ENCODE assay signal across 8 cellular contexts in genomic region chr10:60099998-60100747, GRCh38.
DNase-seq lines count a peak whose midpoint lies in the region; ATAC-seq and TF ChIP-seq lines count a peak whose summit lies in the region.

No MANE protein-coding gene starts in this region.

- peaks cover 3% of the 10 kb centered on the region for H3K27me3 Mint-ChIP-seq in endothelial cell (ENCODE audit: unreplicated experiment)
- no peaks in the 10 kb centered on the region for H3K27me3 Mint-ChIP-seq in memory B cell

- intact Hi-C loops in Panc1 (cut with micrococcal nuclease; ENCODE audit: unreplicated experiment) (loop anchor here (1.0 to 2.0 kb wide), 3 partner anchors 109 to 547 kb away; no protein-coding TSS in a partner anchor), posterior cingulate gyrus (cut with DNase I) (loop anchor here (2.0 to 10.0 kb wide), 3 partner anchors 111 to 545 kb away; no protein-coding TSS in a partner anchor)

- TF ChIP-seq CTCF in Panc1 (IDR thresholded peaks at IDR 0.05) (peak; percentile 64; the same call in 1 of the 2 replicates), endothelial cell (IDR thresholded peaks at IDR 0.05; ENCODE audit: unreplicated experiment) (peak; percentile 83)

- in situ Hi-C loops in Panc1 (cut with HindIII; ENCODE audit: low pct_unique_long_range_greater_than_20kb, low sequenced_read_pairs): no loop called here

- no peak overlapping the region for H3K4me3 Mint-ChIP-seq in endothelial cell (ENCODE audit: unreplicated experiment)
- no peak overlapping the region for H3K4me3 Mint-ChIP-seq in memory B cell

- POLR2A ChIA-PET in Panc1 (lab: Charles Lee): interaction anchor here (0.7 kb wide), 1 partner anchor 55 kb away, joined by 19 read pairs; no protein-coding TSS in a partner anchor

- no peaks in the 10 kb centered on the region for H3K9me3 ChIP-seq in Panc1 (ENCODE audit: control insufficient read depth, insufficient read depth, low read depth, low read length)

- H3K4me3 ChIP-seq in Panc1 (ENCODE audit: low read depth in 2 of 2, low read length in 2 of 2): no peak overlapping the region

- DNase-seq in NCI-H2029 treated with DMSO at 0.1 percent for 48 hours (lab: John Stamatoyannopoulos, UW) (peak; percentile 25), NCI-H2029 (lab: John Stamatoyannopoulos, UW) (no peak), Panc1 (ENCODE audit: low read depth, low spot score) (no peak), endothelial cell (ENCODE audit: low spot score) (peak; percentile 37), memory B cell (ENCODE audit: low spot score in 2 of 2) (peak in 1 of 2 donors; percentile 14), posterior cingulate gyrus (no peak)
- DNase-seq in effector CD4-positive, alpha-beta T cell: no peak

- H3K4me1 Mint-ChIP-seq in endothelial cell (ENCODE audit: unreplicated experiment) (no peaks in the 10 kb centered on the region), memory B cell (no peaks in the 10 kb centered on the region)

- H3K27ac ChIP-seq in Panc1 (ENCODE audit: low read length): no peak overlapping the region

- no TSS peak for BruUV-seq in Panc1 (replicated peaks; lab: Mats Ljungman, UMichigan)

- H3K4me1 ChIP-seq in Panc1 (ENCODE audit: control insufficient read depth, insufficient read depth, low read length): no peaks in the 10 kb centered on the region

- no peaks in the 10 kb centered on the region for H3K36me3 ChIP-seq in Panc1 (ENCODE audit: control insufficient read depth, insufficient read depth, low read length)

- no peaks in the 10 kb centered on the region for H3K9me3 Mint-ChIP-seq in endothelial cell (ENCODE audit: unreplicated experiment)
- H3K9me3 Mint-ChIP-seq in memory B cell: no peaks in the 10 kb centered on the region

- CTCF ChIA-PET in Panc1 (lab: Charles Lee): interaction anchor here (0.6 to 1.1 kb wide), 9 partner anchors 9 to 562 kb away, joined by 3 to 10 read pairs (median 4); no protein-coding TSS in a partner anchor

- H3K36me3 Mint-ChIP-seq in endothelial cell (ENCODE audit: low read depth, unreplicated experiment): no peaks in the 10 kb centered on the region
- H3K36me3 Mint-ChIP-seq in memory B cell: peaks cover 19% of the 10 kb centered on the region

- H3K27ac Mint-ChIP-seq in endothelial cell (ENCODE audit: unreplicated experiment): no peak overlapping the region
- no peak overlapping the region for H3K27ac Mint-ChIP-seq in memory B cell

- ATAC-seq in HG03432 (IDR thresholded peaks at IDR 0.05; ENCODE audit: unreplicated experiment) (peak; percentile 54), Panc1 (peak; percentile 81), memory B cell (ENCODE audit: low read depth) (peak; percentile 56)

- H3K27me3 ChIP-seq in Panc1 (ENCODE audit: control insufficient read depth, insufficient read depth, low read length): no peaks in the 10 kb centered on the region; the same call in 1 of the 2 replicates

Comparison
In these comparisons a context has a peak if more than half of its experiments do, and no peak if none do; other contexts are left out.
1. DNase-seq: peak in NCI-H2029 treated with DMSO at 0.1 percent for 48 hours (single experiment) and endothelial cell (single experiment); none in NCI-H2029 (single experiment), Panc1 (single experiment), posterior cingulate gyrus (0 of 10) and effector CD4-positive, alpha-beta T cell (single experiment).
2. Peak in every context shown above with its lines, with median percentiles within 50 percentile points of each other: ATAC-seq.